ENCODE assay signal across 10 cellular contexts in the genomic region with DNA sequence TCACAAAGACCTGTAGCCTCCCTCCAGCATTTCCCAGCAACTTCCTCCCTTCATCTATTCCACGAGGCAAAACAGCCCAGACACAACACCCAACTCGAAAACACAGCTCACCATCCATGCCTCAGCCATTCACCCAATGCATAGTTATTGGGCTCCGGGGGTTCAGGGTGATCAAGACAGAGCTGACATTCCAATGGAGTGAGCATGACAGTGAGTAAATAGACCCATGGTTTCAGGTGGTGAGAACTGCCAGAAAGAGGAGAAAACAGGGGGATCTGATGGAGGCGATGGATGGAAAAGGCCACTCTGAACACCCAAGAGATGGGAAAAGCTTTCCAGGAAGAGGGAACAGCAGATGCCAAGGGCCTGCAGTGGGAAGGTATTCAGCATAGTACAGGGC. TPM values are rescaled to one million over a fixed set of nuclear protein-coding genes. Genes with fewer than 3 reads are reported as not detected.
DNase-seq lines count a peak whose midpoint lies in the region; ATAC-seq and TF ChIP-seq lines count a peak whose summit lies in the region.
"Had no signal": no experiment of that assay in that cellular context is flagged by ENCODE, and none has a peak within 500 bp of the region (broad histone marks: within the 10 kb centered on the region; RNA-seq: fewer than 3 reads in every experiment).

No MANE protein-coding gene starts in this region.

- no peaks in the 10 kb centered on the region for H3K9me3 ChIP-seq in BLaER1 treated with 17β-estradiol and CSF1 and Interleukin-3, amounts not matched to agents 10 nM and 100 nM (replicated peaks in 1 of 11)
- no peaks in the 10 kb centered on the region for H3K9me3 ChIP-seq in mesodermal cell (ENCODE audit: control insufficient read depth, low read length)
- H3K9me3 ChIP-seq in A673 (ENCODE audit: low read depth, low read length, poor library complexity, severe bottlenecking), result no peaks in the 10 kb centered on the region

- CTCF ChIA-PET in A673 (lab: Charles Lee), result no interaction called here

- peaks cover 11% of the 10 kb centered on the region for H3K36me3 Mint-ChIP-seq in nephron progenitor cell (ENCODE audit: low read depth)

- WGBS in mesodermal cell (ENCODE audit: insufficient coverage in 2 of 2), 2 experiments, result 90 to 95% methylated on average over 2 to 4 of the region's 4 CpGs

- intact Hi-C loops in A673 (cut with micrococcal nuclease; ENCODE audit: unreplicated experiment), result no loop called here

- no peak overlapping the region for H3K4me3 Mint-ChIP-seq in nephron progenitor cell

- H3K27ac Mint-ChIP-seq in nephron progenitor cell, result no peak overlapping the region

- no TSS peak for BruUV-seq in A673 (replicated peaks; lab: Mats Ljungman, UMichigan)

- H3K9me3 Mint-ChIP-seq in nephron progenitor cell, result no peaks in the 10 kb centered on the region

- H3K4me3 ChIP-seq in BLaER1 treated with 17β-estradiol and CSF1 and Interleukin-3, amounts not matched to agents 10 nM and 100 nM, result no peak overlapping the region
- no peak overlapping the region for H3K4me3 ChIP-seq in brain microvascular endothelial cell (ENCODE audit: low read depth, low read length)
- H3K4me3 ChIP-seq in mesodermal cell (ENCODE audit: extremely low read depth, insufficient read depth, low read length, poor library complexity, severe bottlenecking), result no peak overlapping the region
- H3K4me3 ChIP-seq in A673 (ENCODE audit: low read depth, low read length, poor library complexity, severe bottlenecking), result no peak overlapping the region

- in situ Hi-C loops in brain microvascular endothelial cell (cut with HindIII; ENCODE audit: low pct_ligation_motif_present, low sequenced_read_pairs), result no loop called here

- peak overlapping the region in 7 of 11 experiments; percentile 62 to 84 (median 79); a peak in 13 of 22 replicates for H3K4me2 ChIP-seq in BLaER1 treated with 17β-estradiol and CSF1 and Interleukin-3, amounts not matched to agents 10 nM and 100 nM

- ATAC-seq in HG02642 (IDR thresholded peaks at IDR 0.05; ENCODE audit: poor library complexity, unreplicated experiment), result no peak

- no peak overlapping the region; a peak in 1 of 22 replicates for H3K9ac ChIP-seq in BLaER1 treated with 17β-estradiol and CSF1 and Interleukin-3, amounts not matched to agents 10 nM and 100 nM

- POLR2A ChIA-PET in A673 (lab: Charles Lee; ENCODE audit: low non-redundant PET), result no interaction called here

- peaks cover 0 to 6% (median 0%) of the 10 kb centered on the region in 11 experiments; a peak in 1 of 22 replicates for H3K27me3 ChIP-seq in BLaER1 treated with 17β-estradiol and CSF1 and Interleukin-3, amounts not matched to agents 10 nM and 100 nM
- H3K27me3 ChIP-seq in brain microvascular endothelial cell (replicated peaks) (no peaks in the 10 kb centered on the region), A673 (replicated peaks; ENCODE audit: insufficient read depth, low read depth, low read length, poor library complexity) (no peaks in the 10 kb centered on the region)

- peaks cover 16% of the 10 kb centered on the region for H3K4me1 Mint-ChIP-seq in nephron progenitor cell

- H3K27ac ChIP-seq in BLaER1 treated with 17β-estradiol and CSF1 and Interleukin-3, amounts not matched to agents 10 nM and 100 nM, result peak overlapping the region in 10 of 11 experiments; percentile 50 to 84 (median 69); a peak in 16 of 22 replicates
- peak overlapping the region; percentile 51 for H3K27ac ChIP-seq in brain microvascular endothelial cell
- peak overlapping the region; percentile 31 for H3K27ac ChIP-seq in mesodermal cell (ENCODE audit: low read depth, low read length, severe bottlenecking)
- H3K27ac ChIP-seq in A673 (ENCODE audit: low read depth, low read length, poor library complexity, severe bottlenecking), result no peak overlapping the region

- H3K4me1 ChIP-seq in BLaER1 treated with 17β-estradiol and CSF1 and Interleukin-3, amounts not matched to agents 10 nM and 100 nM, result peaks cover 0 to 89% (median 50%) of the 10 kb centered on the region in 10 experiments; a peak in 17 of 20 replicates
- peaks cover 43% of the 10 kb centered on the region for H3K4me1 ChIP-seq in mesodermal cell (ENCODE audit: control insufficient read depth, insufficient read depth, low read length, poor library complexity, severe bottlenecking)
- peaks cover 8% of the 10 kb centered on the region for H3K4me1 ChIP-seq in A673 (ENCODE audit: insufficient read depth, low read length, poor library complexity, severe bottlenecking)

- DNase-seq in HCEC 1CT, result peak; percentile 67
- DNase-seq in brain microvascular endothelial cell, result peak; percentile 30
- DNase-seq in A673 (ENCODE audit: low spot score), result no peak
- DNase-seq in nephron progenitor cell, result no peak
- no peak for DNase-seq in stimulated activated CD8-positive, alpha-beta memory T cell treated with anti-CD3 and anti-CD28 coated beads, Interleukin-4, amount 100 ng/mL, for 48 hours
- DNase-seq: DMS 273 treated with DMSO at 0.1 percent for 48 hours, NCI-H146 had no signal

- H3K27me3 Mint-ChIP-seq in nephron progenitor cell (ENCODE audit: low read depth, poor library complexity), result peaks cover 8% of the 10 kb centered on the region

- TF ChIP-seq CTCF in brain microvascular endothelial cell (IDR thresholded peaks at IDR 0.05; ENCODE audit: low read depth, low read length, missing control alignments), result no peak
- TF ChIP-seq CTCF in A673 (conservative IDR thresholded peaks at IDR 0.05; ENCODE audit: low read depth, low read length), result no peak
- TF ChIP-seq CTCF in nephron progenitor cell (IDR thresholded peaks at IDR 0.05), result no peak

- no peaks in the 10 kb centered on the region for H4K20me1 ChIP-seq in BLaER1 treated with 17β-estradiol and CSF1 and Interleukin-3, amounts not matched to agents 10 nM and 100 nM

- H3K36me3 ChIP-seq in BLaER1 treated with 17β-estradiol and CSF1 and Interleukin-3, amounts not matched to agents 10 nM and 100 nM, result peaks cover 0 to 5% (median 0%) of the 10 kb centered on the region in 11 experiments; a peak in 2 of 22 replicates
- no peaks in the 10 kb centered on the region for H3K36me3 ChIP-seq in brain microvascular endothelial cell (replicated peaks)
- H3K36me3 ChIP-seq in mesodermal cell (ENCODE audit: control insufficient read depth, insufficient read depth, low read length), result peaks cover 2% of the 10 kb centered on the region
- H3K36me3 ChIP-seq in A673 (ENCODE audit: insufficient read depth, low read length, poor library complexity, severe bottlenecking), result no peaks in the 10 kb centered on the region

RNA-seq across cellular contexts. Expression of a gene that starts 5.9 kb away (rescaled TPM):
- 0.26 TPM for polyA plus RNA-seq in mesodermal cell (2013, experiment 1 of 2)
- polyA plus RNA-seq in mesodermal cell (2013, experiment 2 of 2), result 0.40 TPM
- 0.11 and 0.28 TPM in 2 replicates for total RNA-seq in A673 (2021)

RNA-seq across cellular contexts. Expression of a gene that starts 25.5 kb away (rescaled TPM):
- 40.4 TPM for polyA plus RNA-seq in mesodermal cell (2013, experiment 1 of 2)
- 36.6 TPM for polyA plus RNA-seq in mesodermal cell (2013, experiment 2 of 2)
- total RNA-seq in A673 (2021), result 52.5 and 58.2 TPM in 2 replicates

RNA-seq across cellular contexts. Expression of a gene that starts 25.9 kb away (rescaled TPM):
- 61.5 TPM for polyA plus RNA-seq in mesodermal cell (2013, experiment 1 of 2)
- 65.7 TPM for polyA plus RNA-seq in mesodermal cell (2013, experiment 2 of 2)
- 105 and 112 TPM in 2 replicates for total RNA-seq in A673 (2021)

RNA-seq across cellular contexts. Expression of a gene that starts 50.5 kb away (rescaled TPM):
- 64.8 TPM for polyA plus RNA-seq in mesodermal cell (2013, experiment 1 of 2)
- 68.5 TPM for polyA plus RNA-seq in mesodermal cell (2013, experiment 2 of 2)
- total RNA-seq in A673 (2021), result 86.7 and 99.1 TPM in 2 replicates

RNA-seq across cellular contexts. Expression of a gene that starts 59.1 kb away (rescaled TPM):
- polyA plus RNA-seq in mesodermal cell (2013, experiment 1 of 2), result 68.3 TPM
- polyA plus RNA-seq in mesodermal cell (2013, experiment 2 of 2), result 66.5 TPM
- 5.5 and 8.1 TPM in 2 replicates for total RNA-seq in A673 (2021)

Comparison
In these comparisons a context has a peak if more than half of its experiments do, and no peak if none do; other contexts are left out.
1. DNase-seq: peak in HCEC 1CT (single experiment) and brain microvascular endothelial cell (single experiment); none in A673 (single experiment), nephron progenitor cell (single experiment) and stimulated activated CD8-positive, alpha-beta memory T cell treated with anti-CD3 and anti-CD28 coated beads, Interleukin-4, amount 100 ng/mL, for 48 hours (single experiment).